23 cellular contexts compared by ENCODE assay signal in the genomic region with DNA sequence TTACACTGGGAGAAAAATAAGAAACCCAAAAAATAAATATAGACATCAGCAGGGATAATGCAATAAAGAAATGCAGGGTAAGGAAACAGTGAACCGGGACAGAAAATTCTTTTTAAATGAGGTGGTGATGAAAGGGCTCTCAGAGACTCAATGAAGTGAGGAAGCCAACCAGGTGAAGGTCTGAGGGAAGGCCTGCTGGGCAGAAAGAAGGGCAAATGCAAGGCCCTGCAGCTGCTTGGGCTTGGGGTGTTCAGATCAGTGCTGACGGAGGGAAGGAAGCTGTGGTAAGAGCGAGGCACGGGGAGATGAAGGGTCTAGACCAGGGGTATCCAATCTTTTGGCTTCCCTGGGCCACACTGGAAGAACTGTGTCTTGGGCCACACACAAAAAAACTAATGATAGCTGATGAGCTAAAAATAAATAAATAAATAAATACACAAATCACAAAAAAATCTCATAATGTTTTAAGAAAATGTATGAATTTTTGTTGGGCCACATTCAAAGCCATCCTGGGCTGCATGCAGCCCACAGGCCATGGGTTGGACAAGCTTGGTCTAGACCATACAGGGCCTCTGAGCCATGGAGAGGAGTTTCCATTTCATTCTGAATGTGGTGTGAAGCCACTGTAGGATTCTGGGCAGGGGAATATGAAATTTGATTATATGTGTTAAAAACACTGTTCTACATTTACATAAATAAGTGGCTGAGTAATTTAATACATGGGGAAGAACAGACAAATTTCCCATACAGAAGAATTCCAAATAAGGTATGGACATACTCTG.
DNase-seq lines count a peak whose midpoint lies in the region; ATAC-seq and TF ChIP-seq lines count a peak whose summit lies in the region.
"Had no signal": no experiment of that assay in that cellular context is flagged by ENCODE, and none has a peak within 500 bp of the region (broad histone marks: within the 10 kb centered on the region; RNA-seq: fewer than 3 reads in every experiment).

No MANE protein-coding gene starts in this region.

- ATAC-seq in activated CD4-positive, alpha-beta T cell treated with anti-CD3 and anti-CD28 coated beads for 36 hours = no peak
- no peak for ATAC-seq in stimulated activated memory B cell treated with anti-CD40 and anti-IgM and Interleukin-4, amounts not matched to agents 10 μg/mL and 1 μg/mL and 100 μg/mL, for 72 hours
- ATAC-seq: HCT116 had no signal

- no peaks in the 10 kb centered on the region for H4K20me1 ChIP-seq in OCI-LY3 (ENCODE audit: insufficient read depth, low read length)

- no peaks in the 10 kb centered on the region for H3K9me3 Mint-ChIP-seq in activated CD4-positive, alpha-beta T cell treated with anti-CD3 and anti-CD28 coated beads for 36 hours (ENCODE audit: low read depth)
- H3K9me3 Mint-ChIP-seq in activated CD4-positive, alpha-beta T cell treated with anti-CD3 and anti-CD28 coated beads, Interleukin-2, amount 10 ng/mL, durations not matched to agents 24 days and 14 days = peaks cover 9% of the 10 kb centered on the region
- peaks cover 3% of the 10 kb centered on the region for H3K9me3 Mint-ChIP-seq in stimulated activated memory B cell treated with anti-CD40 and anti-IgM and Interleukin-4, amounts not matched to agents 10 μg/mL and 1 μg/mL and 100 μg/mL, for 72 hours

- H3K36me3 ChIP-seq in OCI-LY3 (replicated peaks; ENCODE audit: low read depth, low read length) = peaks cover 10% of the 10 kb centered on the region

- no peaks in the 10 kb centered on the region for H3K27me3 Mint-ChIP-seq in activated CD4-positive, alpha-beta T cell treated with anti-CD3 and anti-CD28 coated beads for 36 hours
- no peaks in the 10 kb centered on the region for H3K27me3 Mint-ChIP-seq in activated CD4-positive, alpha-beta T cell treated with anti-CD3 and anti-CD28 coated beads, Interleukin-2, amount 10 ng/mL, durations not matched to agents 24 days and 14 days
- H3K27me3 Mint-ChIP-seq in stimulated activated memory B cell treated with anti-CD40 and anti-IgM and Interleukin-4, amounts not matched to agents 10 μg/mL and 1 μg/mL and 100 μg/mL, for 72 hours = no peaks in the 10 kb centered on the region

- H3K4me3 Mint-ChIP-seq in activated CD4-positive, alpha-beta T cell treated with anti-CD3 and anti-CD28 coated beads for 36 hours = no peak overlapping the region
- no peak overlapping the region for H3K4me3 Mint-ChIP-seq in activated CD4-positive, alpha-beta T cell treated with anti-CD3 and anti-CD28 coated beads, Interleukin-2, amount 10 ng/mL, durations not matched to agents 24 days and 14 days
- H3K4me3 Mint-ChIP-seq in stimulated activated memory B cell treated with anti-CD40 and anti-IgM and Interleukin-4, amounts not matched to agents 10 μg/mL and 1 μg/mL and 100 μg/mL, for 72 hours = no peak overlapping the region

- H3K4me1 Mint-ChIP-seq in activated CD4-positive, alpha-beta T cell treated with anti-CD3 and anti-CD28 coated beads for 36 hours = peaks cover 5% of the 10 kb centered on the region
- H3K4me1 Mint-ChIP-seq in activated CD4-positive, alpha-beta T cell treated with anti-CD3 and anti-CD28 coated beads, Interleukin-2, amount 10 ng/mL, durations not matched to agents 24 days and 14 days = peaks cover 4% of the 10 kb centered on the region
- peaks cover 44% of the 10 kb centered on the region for H3K4me1 Mint-ChIP-seq in stimulated activated memory B cell treated with anti-CD40 and anti-IgM and Interleukin-4, amounts not matched to agents 10 μg/mL and 1 μg/mL and 100 μg/mL, for 72 hours

- intact Hi-C loops in activated CD4-positive, alpha-beta T cell treated with anti-CD3 and anti-CD28 coated beads for 36 hours (cut with DNase I, micrococcal nuclease) = no loop called here
- intact Hi-C loops in activated CD4-positive, alpha-beta T cell treated with anti-CD3 and anti-CD28 coated beads, Interleukin-2, amount 10 ng/mL, durations not matched to agents 24 days and 14 days (cut with micrococcal nuclease) = no loop called here

- H3K27me3 ChIP-seq in OCI-LY3 (ENCODE audit: low read depth, low read length) = peaks cover 2% of the 10 kb centered on the region; the same call in 1 of the 2 replicates

- no peak overlapping the region for H2AFZ ChIP-seq in OCI-LY3 (ENCODE audit: low read depth, low read length)
- H2AFZ ChIP-seq: GM23248 had no signal

- no peak for TF ChIP-seq CTCF in OCI-LY3 (IDR thresholded peaks at IDR 0.05; ENCODE audit: low read depth, low read length)

- peaks cover 63% of the 10 kb centered on the region for H3K4me1 ChIP-seq in OCI-LY3 (ENCODE audit: low read length)

- H3K9ac ChIP-seq in OCI-LY3 (ENCODE audit: low read length) = peak overlapping the region; percentile 31; the same call in 1 of the 2 replicates
- H3K9ac ChIP-seq: GM23248 had no signal

- 0 out of 2 replicates have a peak, but pooled peaks cover 6% of the 10 kb centered on the region for H3K9me3 ChIP-seq in OCI-LY3 (ENCODE audit: insufficient read depth, low read length)

- POLR2A ChIA-PET in activated CD4-positive, alpha-beta T cell treated with anti-CD3 and anti-CD28 coated beads for 36 hours (lab: Charles Lee) = no interaction called here

- no peak overlapping the region for H3K4me3 ChIP-seq in OCI-LY3 (ENCODE audit: low read length)
- H3K4me3 ChIP-seq: GM23248 had no signal

- no peaks in the 10 kb centered on the region for H3K79me2 ChIP-seq in OCI-LY3 (ENCODE audit: low read length)

- DNase-seq in activated CD4-positive, alpha-beta T cell treated with anti-CD3 and anti-CD28 coated beads for 36 hours = no peak
- no peak for DNase-seq in activated CD4-positive, alpha-beta T cell treated with anti-CD3 and anti-CD28 coated beads, Interleukin-2, amount 10 ng/mL, durations not matched to agents 24 days and 14 days
- DNase-seq in DMS79 treated with DMSO at 0.1 percent for 48 hours (lab: John Stamatoyannopoulos, UW) = peak; percentile 92
- no peak for DNase-seq in SW480 (ENCODE audit: low spot score)
- no peak for DNase-seq in T-helper 1 cell
- no peak for DNase-seq in RKO (ENCODE audit: low spot score)
- DNase-seq: 8988T, AML-193, EL, GF-D8, GM23248, KG1, NCI-H1092, NCI-H1436, NCI-H187 treated with DMSO at 0.1 percent for 48 hours, NCI-H2107, NCI-H510A, NCI-H748 treated with DMSO at 0.1 percent for 48 hours, Right ventricle myocardium superior had no signal

- peak overlapping the region; percentile 78 for H3K27ac ChIP-seq in OCI-LY3 (ENCODE audit: low read length)
- H3K27ac ChIP-seq: C4-2B, GM23248 had no signal

- CTCF ChIA-PET in activated CD4-positive, alpha-beta T cell treated with anti-CD3 and anti-CD28 coated beads for 36 hours (lab: Charles Lee) = no interaction called here

- peak overlapping the region; percentile 18 for H3K27ac Mint-ChIP-seq in activated CD4-positive, alpha-beta T cell treated with anti-CD3 and anti-CD28 coated beads for 36 hours
- H3K27ac Mint-ChIP-seq in activated CD4-positive, alpha-beta T cell treated with anti-CD3 and anti-CD28 coated beads, Interleukin-2, amount 10 ng/mL, durations not matched to agents 24 days and 14 days = no peak overlapping the region
- H3K27ac Mint-ChIP-seq in stimulated activated memory B cell treated with anti-CD40 and anti-IgM and Interleukin-4, amounts not matched to agents 10 μg/mL and 1 μg/mL and 100 μg/mL, for 72 hours = peak overlapping the region; percentile 3

- peak overlapping the region; percentile 44 for H3K4me2 ChIP-seq in OCI-LY3 (ENCODE audit: low read length)

- H3K36me3 Mint-ChIP-seq in activated CD4-positive, alpha-beta T cell treated with anti-CD3 and anti-CD28 coated beads for 36 hours (ENCODE audit: low read depth) = peaks cover 11% of the 10 kb centered on the region
- peaks cover 8% of the 10 kb centered on the region for H3K36me3 Mint-ChIP-seq in activated CD4-positive, alpha-beta T cell treated with anti-CD3 and anti-CD28 coated beads, Interleukin-2, amount 10 ng/mL, durations not matched to agents 24 days and 14 days (ENCODE audit: low read depth)
- H3K36me3 Mint-ChIP-seq in stimulated activated memory B cell treated with anti-CD40 and anti-IgM and Interleukin-4, amounts not matched to agents 10 μg/mL and 1 μg/mL and 100 μg/mL, for 72 hours = peaks cover 34% of the 10 kb centered on the region
